ENCODE assay signal across 1 cellular context in the genomic region with DNA sequence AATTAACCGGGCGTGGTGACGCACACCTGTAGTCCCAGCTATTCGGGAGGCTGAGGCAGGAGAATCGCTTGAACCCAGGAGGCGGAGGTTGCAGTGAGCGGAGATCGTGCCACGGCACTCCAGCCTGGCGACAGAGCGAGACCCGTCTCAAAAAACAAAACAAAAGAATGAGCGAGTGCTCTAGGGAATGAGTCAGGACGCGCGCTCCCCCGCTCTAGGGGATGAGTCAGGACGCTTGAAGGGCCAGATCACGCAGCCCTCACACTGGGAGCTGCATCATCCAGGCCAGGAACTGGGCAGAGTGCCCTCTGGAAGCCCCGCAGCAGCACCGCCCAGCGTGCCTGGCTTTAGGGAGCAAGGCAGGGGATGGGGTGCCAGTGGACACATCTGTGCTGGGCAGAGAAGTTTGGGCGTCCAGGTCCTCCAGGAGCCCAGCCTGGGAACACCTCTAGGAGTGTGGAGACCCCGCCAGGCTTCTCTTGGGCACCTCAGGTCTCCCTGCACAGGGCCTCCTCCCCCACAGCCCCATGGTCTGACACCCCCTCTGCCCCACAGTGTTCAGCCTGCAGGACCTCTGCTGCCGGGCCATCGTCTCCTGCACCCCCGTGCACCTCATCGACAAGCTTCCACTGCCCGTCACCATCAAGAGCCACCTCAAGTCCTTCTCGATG.
TF ChIP-seq lines count a peak whose summit lies in the region.

No MANE protein-coding gene starts in this region.

TF ChIP-seq in K562, 482 proteins besides CTCF, POLR2A, EP300 and RAD21 (continued from another document and continues in another):
- TF ChIP-seq, protein P1, sequence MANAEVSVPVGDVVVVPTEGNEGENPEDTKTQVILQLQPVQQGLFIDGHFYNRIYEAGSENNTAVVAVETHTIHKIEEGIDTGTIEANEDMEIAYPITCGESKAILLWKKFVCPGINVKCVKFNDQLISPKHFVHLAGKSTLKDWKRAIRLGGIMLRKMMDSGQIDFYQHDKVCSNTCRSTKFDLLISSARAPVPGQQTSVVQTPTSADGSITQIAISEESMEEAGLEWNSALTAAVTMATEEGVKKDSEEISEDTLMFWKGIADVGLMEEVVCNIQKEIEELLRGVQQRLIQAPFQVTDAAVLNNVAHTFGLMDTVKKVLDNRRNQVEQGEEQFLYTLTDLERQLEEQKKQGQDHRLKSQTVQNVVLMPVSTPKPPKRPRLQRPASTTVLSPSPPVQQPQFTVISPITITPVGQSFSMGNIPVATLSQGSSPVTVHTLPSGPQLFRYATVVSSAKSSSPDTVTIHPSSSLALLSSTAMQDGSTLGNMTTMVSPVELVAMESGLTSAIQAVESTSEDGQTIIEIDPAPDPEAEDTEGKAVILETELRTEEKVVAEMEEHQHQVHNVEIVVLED (CRISPR knock-in tag; IDR thresholded peaks at IDR 0.05): no peak
- TF ChIP-seq ZNF830 (CRISPR knock-in tag; IDR thresholded peaks at IDR 0.05): no peak
- no peak for TF ChIP-seq ADNP (tag; IDR thresholded peaks at IDR 0.05)
- TF ChIP-seq ZNF655 (CRISPR knock-in tag; IDR thresholded peaks at IDR 0.05): no peak
- TF ChIP-seq CEBPZ (IDR thresholded peaks at IDR 0.05; ENCODE audit: borderline replicate concordance, low read depth, low read length): no peak
- TF ChIP-seq TAF15 (IDR thresholded peaks at IDR 0.05; ENCODE audit: low read depth, low read length): no peak
- no peak for TF ChIP-seq HMG20A (CRISPR knock-in tag; conservative IDR thresholded peaks at IDR 0.05)
- TF ChIP-seq SETDB1 (IDR thresholded peaks at IDR 0.05; ENCODE audit: low read length): no peak
- TF ChIP-seq MAFK (IDR thresholded peaks at IDR 0.05; ENCODE audit: low read length): peak; percentile 61
- TF ChIP-seq, protein P2, sequence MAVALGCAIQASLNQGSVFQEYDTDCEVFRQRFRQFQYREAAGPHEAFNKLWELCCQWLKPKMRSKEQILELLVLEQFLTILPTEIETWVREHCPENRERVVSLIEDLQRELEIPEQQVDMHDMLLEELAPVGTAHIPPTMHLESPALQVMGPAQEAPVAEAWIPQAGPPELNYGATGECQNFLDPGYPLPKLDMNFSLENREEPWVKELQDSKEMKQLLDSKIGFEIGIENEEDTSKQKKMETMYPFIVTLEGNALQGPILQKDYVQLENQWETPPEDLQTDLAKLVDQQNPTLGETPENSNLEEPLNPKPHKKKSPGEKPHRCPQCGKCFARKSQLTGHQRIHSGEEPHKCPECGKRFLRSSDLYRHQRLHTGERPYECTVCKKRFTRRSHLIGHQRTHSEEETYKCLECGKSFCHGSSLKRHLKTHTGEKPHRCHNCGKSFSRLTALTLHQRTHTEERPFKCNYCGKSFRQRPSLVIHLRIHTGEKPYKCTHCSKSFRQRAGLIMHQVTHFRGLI (CRISPR knock-in tag; IDR thresholded peaks at IDR 0.05): no peak
- TF ChIP-seq CHD2 (IDR thresholded peaks at IDR 0.05; ENCODE audit: low read depth, low read length): no peak
- no peak for TF ChIP-seq TCFL5 (CRISPR knock-in tag; conservative IDR thresholded peaks at IDR 0.05)
- no peak for TF ChIP-seq PHF20 (IDR thresholded peaks at IDR 0.05; ENCODE audit: partially characterized antibody)
- no peak for TF ChIP-seq KLF1 (tag; IDR thresholded peaks at IDR 0.05)
- no peak for TF ChIP-seq XRCC5 (IDR thresholded peaks at IDR 0.05; ENCODE audit: low read depth, low read length)
- TF ChIP-seq ZFPM2 (CRISPR knock-in tag; IDR thresholded peaks at IDR 0.05): no peak
- TF ChIP-seq, protein P3, sequence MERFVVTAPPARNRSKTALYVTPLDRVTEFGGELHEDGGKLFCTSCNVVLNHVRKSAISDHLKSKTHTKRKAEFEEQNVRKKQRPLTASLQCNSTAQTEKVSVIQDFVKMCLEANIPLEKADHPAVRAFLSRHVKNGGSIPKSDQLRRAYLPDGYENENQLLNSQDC (CRISPR knock-in tag; IDR thresholded peaks at IDR 0.05): no peak
- TF ChIP-seq, protein P4, sequence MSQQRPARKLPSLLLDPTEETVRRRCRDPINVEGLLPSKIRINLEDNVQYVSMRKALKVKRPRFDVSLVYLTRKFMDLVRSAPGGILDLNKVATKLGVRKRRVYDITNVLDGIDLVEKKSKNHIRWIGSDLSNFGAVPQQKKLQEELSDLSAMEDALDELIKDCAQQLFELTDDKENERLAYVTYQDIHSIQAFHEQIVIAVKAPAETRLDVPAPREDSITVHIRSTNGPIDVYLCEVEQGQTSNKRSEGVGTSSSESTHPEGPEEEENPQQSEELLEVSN (IDR thresholded peaks at IDR 0.05; ENCODE audit: borderline replicate concordance in 1 of 2, extremely low read depth in 1 of 2, insufficient read depth in 1 of 2, insufficient read length in 1 of 2, low read depth in 1 of 2, low read length in 1 of 2, poor library complexity in 1 of 2, severe bottlenecking in 1 of 2): no peak
- TF ChIP-seq ZBTB2 (IDR thresholded peaks at IDR 0.05): peak; percentile 54
- no peak for TF ChIP-seq SP1 (CRISPR knock-in tag; IDR thresholded peaks at IDR 0.05)
- TF ChIP-seq EGR1 (conservative IDR thresholded peaks at IDR 0.05): peak; percentile 56
- no peak for TF ChIP-seq ZNF282 (CRISPR knock-in tag; IDR thresholded peaks at IDR 0.05)
- no peak for TF ChIP-seq CTBP1 (IDR thresholded peaks at IDR 0.05; ENCODE audit: borderline replicate concordance)
- no peak; the same call in 1 of the 2 replicates for TF ChIP-seq PHF8 (IDR thresholded peaks at IDR 0.05; ENCODE audit: borderline replicate concordance, low read length)
- TF ChIP-seq CHAMP1 (IDR thresholded peaks at IDR 0.05): no peak
- peak; percentile 32; the same call in 1 of the 2 replicates for TF ChIP-seq SMARCA5 (IDR thresholded peaks at IDR 0.05)
- TF ChIP-seq KLF13 (tag; IDR thresholded peaks at IDR 0.05; ENCODE audit: borderline replicate concordance, low read depth): no peak
- TF ChIP-seq ETV6 (IDR thresholded peaks at IDR 0.05; ENCODE audit: borderline replicate concordance in 1 of 2, low read depth in 2 of 2, low read length in 1 of 2): no peak
- TF ChIP-seq ETV6 (CRISPR knock-in tag; IDR thresholded peaks at IDR 0.05; ENCODE audit: borderline replicate concordance): no peak
- TF ChIP-seq PKNOX1 (IDR thresholded peaks at IDR 0.05): no peak
- no peak for TF ChIP-seq FOS (IDR thresholded peaks at IDR 0.05; ENCODE audit: extremely low read depth, insufficient read length)
- TF ChIP-seq BMI1 (IDR thresholded peaks at IDR 0.05; ENCODE audit: low read length): no peak
- peak; percentile 74; the same call in 1 of the 2 replicates for TF ChIP-seq THRAP3 (IDR thresholded peaks at IDR 0.05; ENCODE audit: borderline replicate concordance)
- TF ChIP-seq, protein P5, sequence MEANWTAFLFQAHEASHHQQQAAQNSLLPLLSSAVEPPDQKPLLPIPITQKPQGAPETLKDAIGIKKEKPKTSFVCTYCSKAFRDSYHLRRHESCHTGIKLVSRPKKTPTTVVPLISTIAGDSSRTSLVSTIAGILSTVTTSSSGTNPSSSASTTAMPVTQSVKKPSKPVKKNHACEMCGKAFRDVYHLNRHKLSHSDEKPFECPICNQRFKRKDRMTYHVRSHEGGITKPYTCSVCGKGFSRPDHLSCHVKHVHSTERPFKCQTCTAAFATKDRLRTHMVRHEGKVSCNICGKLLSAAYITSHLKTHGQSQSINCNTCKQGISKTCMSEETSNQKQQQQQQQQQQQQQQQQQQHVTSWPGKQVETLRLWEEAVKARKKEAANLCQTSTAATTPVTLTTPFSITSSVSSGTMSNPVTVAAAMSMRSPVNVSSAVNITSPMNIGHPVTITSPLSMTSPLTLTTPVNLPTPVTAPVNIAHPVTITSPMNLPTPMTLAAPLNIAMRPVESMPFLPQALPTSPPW (CRISPR knock-in tag; IDR thresholded peaks at IDR 0.05): no peak
- TF ChIP-seq TARDBP (IDR thresholded peaks at IDR 0.05): no peak
- no peak for TF ChIP-seq NFATC3 (IDR thresholded peaks at IDR 0.05)
- no peak for TF ChIP-seq CHD1 (IDR thresholded peaks at IDR 0.05; ENCODE audit: low read length)
- no peak for TF ChIP-seq ZNF586 (CRISPR knock-in tag; conservative IDR thresholded peaks at IDR 0.05)
- no peak for TF ChIP-seq MCM5 (IDR thresholded peaks at IDR 0.05; ENCODE audit: low read depth)
- peak; percentile 64 for TF ChIP-seq ZNF316 (IDR thresholded peaks at IDR 0.05)
- no peak for TF ChIP-seq USF2 (CRISPR knock-in tag; IDR thresholded peaks at IDR 0.05)
- TF ChIP-seq EP400 (IDR thresholded peaks at IDR 0.05): no peak
- TF ChIP-seq CCAR2 (IDR thresholded peaks at IDR 0.05; ENCODE audit: low read depth, low read length): no peak
- no peak for TF ChIP-seq HDAC8 (tag; IDR thresholded peaks at IDR 0.05)
- no peak for TF ChIP-seq FOXA3 (CRISPR knock-in tag; conservative IDR thresholded peaks at IDR 0.05 in 1 of 2, IDR thresholded peaks at IDR 0.05 in 1 of 2)
- TF ChIP-seq RBM25 (IDR thresholded peaks at IDR 0.05; ENCODE audit: low read depth, low read length, severe bottlenecking): no peak
- TF ChIP-seq SMARCC2 (IDR thresholded peaks at IDR 0.05; ENCODE audit: low read depth): peak; percentile 44; the same call in 1 of the 2 replicates
- no peak for TF ChIP-seq RBM39 (optimal IDR thresholded peaks at IDR 0.05; ENCODE audit: low read depth, low read length)
- TF ChIP-seq HNRNPLL (IDR thresholded peaks at IDR 0.05; ENCODE audit: low read depth, low read length, poor library complexity, severe bottlenecking): no peak
- TF ChIP-seq ZNF263 (CRISPR knock-in tag; IDR thresholded peaks at IDR 0.05; ENCODE audit: borderline replicate concordance): no peak
